ENCODE assay signal across 1 cellular context in the genomic region with DNA sequence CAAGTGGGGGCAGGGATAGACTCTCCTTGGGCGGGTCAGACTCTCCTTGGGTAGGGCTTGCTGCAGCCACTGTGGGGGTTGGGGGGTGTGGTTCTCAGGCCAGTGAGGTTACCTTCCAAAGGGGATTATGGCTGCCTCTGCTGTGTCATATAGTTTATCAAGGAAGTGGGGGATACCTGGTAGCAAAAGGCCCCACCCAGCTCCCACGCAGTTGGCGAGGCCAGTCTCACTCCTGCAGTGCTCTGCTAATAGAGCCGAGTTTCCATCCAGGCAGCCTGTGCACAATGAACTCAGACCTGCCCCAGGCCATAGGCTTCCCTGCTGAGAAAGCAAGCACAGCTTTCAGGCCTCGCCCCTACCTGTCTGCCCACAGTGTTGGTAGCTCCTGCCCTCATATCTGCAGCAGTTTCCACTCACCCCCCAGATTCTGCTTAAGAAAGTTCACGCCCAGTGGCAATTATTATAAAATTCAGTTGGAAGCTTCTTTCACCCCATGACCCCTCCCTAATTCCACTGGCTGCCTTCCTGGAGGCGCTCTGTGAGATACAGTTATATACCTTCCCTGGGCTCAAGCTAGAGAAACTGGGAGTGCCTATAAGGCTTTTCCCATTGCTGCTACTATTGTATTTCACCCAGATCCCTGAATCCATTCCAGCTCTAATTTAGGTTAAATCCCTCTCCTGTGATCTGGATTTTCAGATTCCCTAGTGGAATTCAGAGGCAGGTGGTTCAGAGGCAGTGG.
TF ChIP-seq lines count a peak whose summit lies in the region.

No MANE protein-coding gene starts in this region.

TF ChIP-seq in HCT116, 20 proteins besides CTCF, POLR2A, EP300 and RAD21:
- TF ChIP-seq, protein P1, sequence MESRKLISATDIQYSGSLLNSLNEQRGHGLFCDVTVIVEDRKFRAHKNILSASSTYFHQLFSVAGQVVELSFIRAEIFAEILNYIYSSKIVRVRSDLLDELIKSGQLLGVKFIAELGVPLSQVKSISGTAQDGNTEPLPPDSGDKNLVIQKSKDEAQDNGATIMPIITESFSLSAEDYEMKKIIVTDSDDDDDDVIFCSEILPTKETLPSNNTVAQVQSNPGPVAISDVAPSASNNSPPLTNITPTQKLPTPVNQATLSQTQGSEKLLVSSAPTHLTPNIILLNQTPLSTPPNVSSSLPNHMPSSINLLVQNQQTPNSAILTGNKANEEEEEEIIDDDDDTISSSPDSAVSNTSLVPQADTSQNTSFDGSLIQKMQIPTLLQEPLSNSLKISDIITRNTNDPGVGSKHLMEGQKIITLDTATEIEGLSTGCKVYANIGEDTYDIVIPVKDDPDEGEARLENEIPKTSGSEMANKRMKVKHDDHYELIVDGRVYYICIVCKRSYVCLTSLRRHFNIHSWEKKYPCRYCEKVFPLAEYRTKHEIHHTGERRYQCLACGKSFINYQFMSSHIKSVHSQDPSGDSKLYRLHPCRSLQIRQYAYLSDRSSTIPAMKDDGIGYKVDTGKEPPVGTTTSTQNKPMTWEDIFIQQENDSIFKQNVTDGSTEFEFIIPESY (IDR thresholded peaks at IDR 0.05; ENCODE audit: extremely low read depth, insufficient replicate concordance, low read length): no peak
- TF ChIP-seq ELF1 (IDR thresholded peaks at IDR 0.05; ENCODE audit: borderline replicate concordance, low read depth) (no peak), REST (IDR thresholded peaks at IDR 0.05; ENCODE audit: low read depth) (no peak), ATF3 (IDR thresholded peaks at IDR 0.05) (no peak), SRF (IDR thresholded peaks at IDR 0.05; ENCODE audit: low read depth) (no peak), MAX (IDR thresholded peaks at IDR 0.05) (no peak), ZNF274 (IDR thresholded peaks at IDR 0.05; ENCODE audit: low read depth, low read length) (no peak), EGR1 (IDR thresholded peaks at IDR 0.05; ENCODE audit: low read depth) (no peak), YY1 (IDR thresholded peaks at IDR 0.05; ENCODE audit: extremely low read depth, insufficient replicate concordance, low read depth, low read length) (no peak), POLR2AphosphoS5 (IDR thresholded peaks at IDR 0.05; ENCODE audit: low read depth, low read length) (no peak), CBX3 (IDR thresholded peaks at IDR 0.05; ENCODE audit: low read depth) (no peak), SIN3A (IDR thresholded peaks at IDR 0.05; ENCODE audit: low read depth) (no peak), TCF7L2 (IDR thresholded peaks at IDR 0.05; ENCODE audit: borderline replicate concordance, extremely low read depth, insufficient read depth, insufficient read length) (no peak), JUND (IDR thresholded peaks at IDR 0.05) (no peak), ZFX (IDR thresholded peaks at IDR 0.05) (no peak), FOSL1 (IDR thresholded peaks at IDR 0.05; ENCODE audit: low read depth) (no peak), EZH2 (IDR thresholded peaks at IDR 0.05) (no peak), CEBPB (IDR thresholded peaks at IDR 0.05; ENCODE audit: low read depth) (no peak)
TF ChIP-seq in HCT116: peak in this region for 0.
